17 cellular contexts compared by ENCODE assay signal in genomic region chr6:157060440-157060949, GRCh38.
DNase-seq lines count a peak whose midpoint lies in the region.
"Had no signal": no experiment of that assay in that cellular context is flagged by ENCODE, and none has a peak within 500 bp of the region (broad histone marks: within the 10 kb centered on the region; RNA-seq: fewer than 3 reads in every experiment).

No MANE protein-coding gene starts in this region.

- H3K9me3 ChIP-seq in GM23248 (ENCODE audit: low read depth) (no peaks in the 10 kb centered on the region), SK-N-MC (ENCODE audit: low read depth, low read length) (no peaks in the 10 kb centered on the region), trophoblast cell (ENCODE audit: insufficient read depth, low read depth, low read length) (peaks cover 2% of the 10 kb centered on the region)

- in situ Hi-C loops in GM23248 (cut with MboI) = no loop called here

- H3K27me3 ChIP-seq in GM23248 (replicated peaks; ENCODE audit: insufficient read depth) = no peaks in the 10 kb centered on the region
- no peaks in the 10 kb centered on the region for H3K27me3 ChIP-seq in trophoblast cell (ENCODE audit: insufficient read depth, low read length)
- H3K27me3 ChIP-seq: dorsolateral prefrontal cortex had no signal

- H3K18ac ChIP-seq in trophoblast cell (ENCODE audit: low read length) = peak overlapping the region; percentile 75

- H2BK12ac ChIP-seq in trophoblast cell (ENCODE audit: low read length) = no peak overlapping the region

- H4K91ac ChIP-seq in trophoblast cell (ENCODE audit: low read depth, low read length) = no peak overlapping the region

- H3K79me2 ChIP-seq in GM23248 (ENCODE audit: insufficient read depth) = peaks cover 90% of the 10 kb centered on the region
- peaks cover 3% of the 10 kb centered on the region for H3K79me2 ChIP-seq in trophoblast cell (ENCODE audit: control insufficient read depth, insufficient read depth, low read length, poor library complexity)

- H2BK5ac ChIP-seq in trophoblast cell (ENCODE audit: low read depth, low read length, poor library complexity) = no peak overlapping the region

- peaks cover 15% of the 10 kb centered on the region; the same call in 1 of the 2 replicates for H3K4me1 ChIP-seq in GM23248 (ENCODE audit: insufficient read depth)
- H3K4me1 ChIP-seq in trophoblast cell (ENCODE audit: control insufficient read depth in 1 of 2, insufficient read depth in 2 of 2, low read length in 2 of 2) = peaks cover 5 to 12% of the 10 kb centered on the region in 2 experiments

- H3K79me1 ChIP-seq in trophoblast cell (ENCODE audit: low read length) = no peaks in the 10 kb centered on the region

- H3K4me3 ChIP-seq in GM23248 = no peak overlapping the region
- H3K4me3 ChIP-seq in SK-N-MC = peak overlapping the region; percentile 43; the same call in 1 of the 2 replicates
- H3K4me3 ChIP-seq in trophoblast cell (ENCODE audit: low read depth, low read length) = no peak overlapping the region
- H3K4me3 ChIP-seq: dorsolateral prefrontal cortex had no signal

- H3K36me3 ChIP-seq in GM23248 (ENCODE audit: low read depth) = no peaks in the 10 kb centered on the region
- peaks cover 2% of the 10 kb centered on the region; the same call in 1 of the 2 replicates for H3K36me3 ChIP-seq in SK-N-MC (ENCODE audit: insufficient read depth, low read length)
- peaks cover 2 to 3% of the 10 kb centered on the region in 2 experiments for H3K36me3 ChIP-seq in trophoblast cell (ENCODE audit: control insufficient read depth in 1 of 2, insufficient read depth in 2 of 2, low read length in 2 of 2)

- no peak overlapping the region for H2BK120ac ChIP-seq in trophoblast cell (ENCODE audit: insufficient read depth, low read length, poor library complexity)

- H3K9ac ChIP-seq in GM23248 (no peak overlapping the region), SK-N-MC (ENCODE audit: insufficient read length) (no peak overlapping the region), trophoblast cell (ENCODE audit: low read length) (no peak overlapping the region)

- H4K8ac ChIP-seq in trophoblast cell (ENCODE audit: low read depth, low read length) = no peak overlapping the region

- no peak overlapping the region for H3K4ac ChIP-seq in trophoblast cell (ENCODE audit: low read depth, low read length)

- no peaks in the 10 kb centered on the region for H3F3A ChIP-seq in GM23248 (ENCODE audit: insufficient read depth)

- no peak overlapping the region for H3K27ac ChIP-seq in GM23248
- H3K27ac ChIP-seq in SK-N-MC = peak overlapping the region; percentile 84
- no peak overlapping the region for H3K27ac ChIP-seq in trophoblast cell (ENCODE audit: low read depth, low read length)
- H3K27ac ChIP-seq: dorsolateral prefrontal cortex had no signal

- no peak overlapping the region for H2AK5ac ChIP-seq in trophoblast cell (ENCODE audit: low read length)

- 26 to 37% methylated on average over 1 of the region's 1 CpG for WGBS in GM23248 (ENCODE audit: low coverage in 1 of 2, low lambda C conversion rate in 2 of 2, missing lambda C conversion rate in 2 of 2), 2 experiments
- WGBS in trophoblast cell (ENCODE audit: extremely low coverage, insufficient coverage, insufficient read length) = no CpG with 5 or more reads among the region's 1 CpG

- H4K20me1 ChIP-seq in GM23248 (ENCODE audit: insufficient read depth) = no peaks in the 10 kb centered on the region

- DNase-seq in GM23248 = peak; percentile 20
- DNase-seq in SK-N-MC (ENCODE audit: low read depth, low spot score) = no peak
- peak; percentile 31 for DNase-seq in glomerular visceral epithelial cell (ENCODE audit: extremely low spot score)
- no peak for DNase-seq in trophoblast cell
- DNase-seq in GDM1 (lab: John Stamatoyannopoulos, UW) = no peak
- DNase-seq in NCI-H2171 treated with DMSO at 0.1 percent for 48 hours (lab: John Stamatoyannopoulos, UW) = no peak
- no peak for DNase-seq in GOT3 (lab: John Stamatoyannopoulos, UW)
- DNase-seq: activated CD4-positive, CD25-positive, alpha-beta regulatory T cell treated with anti-CD3 and anti-CD28 coated beads, Interleukin-2, amount 50 U/mL, for 72 hours; activated CD8-positive, alpha-beta memory T cell treated with anti-CD3 and anti-CD28 coated beads for 24 hours; activated naive CD4-positive, alpha-beta T cell; activated T-cell treated with anti-CD3 and anti-CD28 coated beads, Interleukin-2, amount 50 U/mL, for 4 hours; amniotic stem cell; CD4-positive, alpha-beta T cell; foreskin fibroblast; SHP77 treated with DMSO at 0.1 percent for 48 hours; stimulated activated CD8-positive, alpha-beta memory T cell treated with anti-CD3 and anti-CD28 coated beads, Interleukin-4, amount 100 ng/mL, for 48 hours had no signal

- H3K23ac ChIP-seq in trophoblast cell (ENCODE audit: low read length) = no peak overlapping the region

- no peak overlapping the region for H2AFZ ChIP-seq in GM23248
- no peak overlapping the region for H2AFZ ChIP-seq in trophoblast cell (ENCODE audit: insufficient read depth, low read length, poor library complexity)

- H4K12ac ChIP-seq in trophoblast cell (ENCODE audit: low read depth, low read length) = no peak overlapping the region

- no peak overlapping the region for H3K14ac ChIP-seq in trophoblast cell (ENCODE audit: low read length)

- H3K4me2 ChIP-seq in GM23248 (ENCODE audit: unreplicated experiment) = no peak overlapping the region
- H3K4me2 ChIP-seq in trophoblast cell (ENCODE audit: low read length) = no peak overlapping the region

- H3K9me2 ChIP-seq in GM23248 (ENCODE audit: insufficient read depth) = no peaks in the 10 kb centered on the region

Comparison
In these comparisons a context has a peak if more than half of its experiments do, and no peak if none do; other contexts are left out.
1. DNase-seq: peak in GM23248 (single experiment) and glomerular visceral epithelial cell (single experiment); none in SK-N-MC (single experiment), trophoblast cell (0 of 2), GDM1 (single experiment), NCI-H2171 treated with DMSO at 0.1 percent for 48 hours (single experiment) and GOT3 (single experiment).